16 cellular contexts compared by ENCODE assay signal in genomic region chr14:48967419-48967818, GRCh38.
DNase-seq lines count a peak whose midpoint lies in the region; ATAC-seq and TF ChIP-seq lines count a peak whose summit lies in the region.
"Had no signal": no experiment of that assay in that cellular context is flagged by ENCODE, and none has a peak within 500 bp of the region (broad histone marks: within the 10 kb centered on the region; RNA-seq: fewer than 3 reads in every experiment).

No MANE protein-coding gene starts in this region.

- H3K27me3 ChIP-seq in SK-N-SH (ENCODE audit: insufficient read depth) = no peaks in the 10 kb centered on the region
- no peaks in the 10 kb centered on the region for H3K27me3 ChIP-seq in PC-3 (ENCODE audit: low read length)

- H3K4me1 ChIP-seq in SK-N-SH (ENCODE audit: control insufficient read depth in 1 of 2, insufficient read depth in 2 of 2, low read depth in 1 of 2, low read length in 1 of 2) (peaks cover 0 to 8% of the 10 kb centered on the region in 2 experiments; a peak in 1 of 4 replicates), PC-3 (ENCODE audit: insufficient read depth, low read length) (no peaks in the 10 kb centered on the region)
- H3K4me1 ChIP-seq: A549 had no signal

- POLR2A ChIA-PET in SK-N-SH (lab: Yijun Ruan, JAX) (no interaction called here), PC-3 (lab: Charles Lee; ENCODE audit: unreplicated experiment) (no interaction called here)

- H3K9me2 ChIP-seq in SK-N-SH (no peaks in the 10 kb centered on the region), PC-3 (replicated peaks; ENCODE audit: low read length) (no peaks in the 10 kb centered on the region)

- intact Hi-C loops in PC-3 (cut with micrococcal nuclease) = no loop called here
- intact Hi-C loops in Right ventricle myocardium superior (cut with DNase I) = no loop called here

- H3K36me3 ChIP-seq in SK-N-SH (replicated peaks in 1 of 2; ENCODE audit: control insufficient read depth in 1 of 2, insufficient read depth in 2 of 2, low read length in 1 of 2) (no peaks in the 10 kb centered on the region), PC-3 (ENCODE audit: low read depth, low read length) (no peaks in the 10 kb centered on the region)

- no peak for TF ChIP-seq EP300 in SK-N-SH (IDR thresholded peaks at IDR 0.05; ENCODE audit: borderline replicate concordance in 1 of 2, low read depth in 1 of 2, low read length in 1 of 2)

- no peak for TF ChIP-seq CTCF in SK-N-SH (IDR thresholded peaks at IDR 0.05)
- TF ChIP-seq CTCF in PC-3 (conservative IDR thresholded peaks at IDR 0.05; ENCODE audit: low read depth, low read length) = no peak

- no peaks in the 10 kb centered on the region for H4K20me1 ChIP-seq in SK-N-SH (ENCODE audit: insufficient read depth)
- no peaks in the 10 kb centered on the region for H4K20me1 ChIP-seq in PC-3 (ENCODE audit: low read length)

- H3K9ac ChIP-seq in SK-N-SH (no peak overlapping the region), PC-3 (ENCODE audit: low read length) (no peak overlapping the region)

- H3K79me2 ChIP-seq in SK-N-SH (ENCODE audit: insufficient read depth) (no peaks in the 10 kb centered on the region), PC-3 (ENCODE audit: low read length) (no peaks in the 10 kb centered on the region)

- no peaks in the 10 kb centered on the region for H3K9me3 ChIP-seq in SK-N-SH
- no peaks in the 10 kb centered on the region for H3K9me3 ChIP-seq in PC-3 (ENCODE audit: low read length)
- H3K9me3 ChIP-seq: A549, Caco-2 had no signal

- no peak for TF ChIP-seq RAD21 in SK-N-SH (IDR thresholded peaks at IDR 0.05; ENCODE audit: low read length)

- ATAC-seq in SK-N-SH treated with all-trans-retinoic acid at 6 μM for 48 hours = no peak
- ATAC-seq in PC-3 = no peak
- ATAC-seq in Right ventricle myocardium superior (ENCODE audit: poor library complexity) = no peak
- ATAC-seq: A549, GM23338 had no signal

- no TSS peak for BruUV-seq in PC-3 (replicated peaks; lab: Mats Ljungman, UMichigan)

- DNase-seq in SK-N-SH = no peak
- DNase-seq in PC-3 = peak; percentile 35
- DNase-seq in non-pigmented ciliary epithelial cell (ENCODE audit: low read depth) = peak; percentile 11
- no peak for DNase-seq in NCI-H524 treated with DMSO at 0.1 percent for 48 hours (lab: John Stamatoyannopoulos, UW)
- DNase-seq in stimulated activated CD4-positive, alpha-beta T cell treated with anti-CD3 and anti-CD28 coated beads, Interleukin-12 subunit alpha, Interleukin-12 subunit beta, amount 100 ng/mL, for 4 hours = no peak
- no peak for DNase-seq in Right ventricle myocardium superior
- DNase-seq: AML-193; Caco-2; CD4-positive, alpha-beta T cell; GDM1; HCEC 1CT had no signal

- H3K27ac ChIP-seq in SK-N-SH (ENCODE audit: low read depth in 2 of 2, low read length in 1 of 2) (no peak overlapping the region), PC-3 (ENCODE audit: low read length) (no peak overlapping the region)
- H3K27ac ChIP-seq: 22Rv1, A549, C4-2B had no signal

- H3K4me3 ChIP-seq in SK-N-SH (ENCODE audit: low read depth in 2 of 2, low read length in 1 of 2) (no peak overlapping the region), PC-3 (ENCODE audit: low read length) (no peak overlapping the region)
- H3K4me3 ChIP-seq: A549, GM23338 had no signal

- peaks cover 4% of the 10 kb centered on the region for H3F3A ChIP-seq in SK-N-SH (replicated peaks; ENCODE audit: insufficient read depth)
- H3F3A ChIP-seq in PC-3 (ENCODE audit: low read length, unreplicated experiment) = no peaks in the 10 kb centered on the region

- 8% methylated on average over 3 of the region's 3 CpGs for WGBS in SK-N-SH (ENCODE audit: low lambda C conversion rate)

- H2AFZ ChIP-seq in SK-N-SH (ENCODE audit: low read depth) (no peak overlapping the region), PC-3 (ENCODE audit: low read length) (no peak overlapping the region)
- H2AFZ ChIP-seq: GM23338 had no signal

- CTCF ChIA-PET in SK-N-SH (lab: Yijun Ruan, JAX) = no interaction called here
- CTCF ChIA-PET in PC-3 (lab: Charles Lee) = no interaction called here

- H3K4me2 ChIP-seq in SK-N-SH (no peak overlapping the region), PC-3 (ENCODE audit: low read length) (no peak overlapping the region)
- H3K4me2 ChIP-seq: A549, GM23338 had no signal

TF ChIP-seq in SK-N-SH, 30 proteins besides CTCF, POLR2A, EP300 and RAD21:
- TF ChIP-seq FOSL2 (IDR thresholded peaks at IDR 0.05; ENCODE audit: borderline replicate concordance, low read depth) (no peak), JUND (IDR thresholded peaks at IDR 0.05) (0 out of 2 replicates have a peak, but pooled peaks have one; percentile 10), RCOR1 (IDR thresholded peaks at IDR 0.05; ENCODE audit: low read length) (no peak)
TF ChIP-seq in SK-N-SH: peak in this region for 1.

TF ChIP-seq in SK-N-SH treated with all-trans-retinoic acid at 6 μM for 48 hours, 23 proteins besides CTCF, POLR2A, EP300 and RAD21:
- no peak for TF ChIP-seq ZNF70 (CRISPR knock-in tag; IDR thresholded peaks at IDR 0.05)

Comparison
In these comparisons a context has a peak if more than half of its experiments do, and no peak if none do; other contexts are left out.
1. DNase-seq: peak in PC-3 (single experiment) and non-pigmented ciliary epithelial cell (single experiment); none in SK-N-SH (single experiment), NCI-H524 treated with DMSO at 0.1 percent for 48 hours (single experiment), stimulated activated CD4-positive, alpha-beta T cell treated with anti-CD3 and anti-CD28 coated beads, Interleukin-12 subunit alpha, Interleukin-12 subunit beta, amount 100 ng/mL, for 4 hours (single experiment) and Right ventricle myocardium superior (single experiment).